In genomic region chr3:11154953-11155325, GRCh38 we compare ENCODE assay signal across 10 cellular contexts. TPM values are rescaled to one million over a fixed set of nuclear protein-coding genes. Genes with fewer than 3 reads are reported as not detected.
A peak's percentile ranks its signal among the peaks of the same experiment; 100 is the strongest.
DNase-seq lines count a peak whose midpoint lies in the region; ATAC-seq, FAIRE-seq and TF ChIP-seq lines count a peak whose summit lies in the region.
"Had no signal": no experiment of that assay in that cellular context is flagged by ENCODE, and none has a peak within 500 bp of the region (broad histone marks: within the 10 kb centered on the region; RNA-seq: fewer than 3 reads in every experiment).

No MANE protein-coding gene starts in this region.

- TSS peak; percentile 77 for BruUV-seq in endothelial cell of umbilical vein (replicated peaks; lab: Mats Ljungman, UMichigan)

- intact Hi-C loops in endothelial cell of umbilical vein (cut with micrococcal nuclease), result loop anchor here (1.0 to 5.0 kb wide), 10 partner anchors 26 to 615 kb away; no protein-coding TSS in a partner anchor
- intact Hi-C loops in activated CD4-positive, alpha-beta memory T cell treated with anti-CD3 and anti-CD28 coated beads for 36 hours (cut with micrococcal nuclease), result no loop called here

- H3K79me2 ChIP-seq in ACC112 (ENCODE audit: control insufficient read depth, insufficient read depth, low read length, unreplicated experiment) (peaks cover 41% of the 10 kb centered on the region), endothelial cell of umbilical vein (ENCODE audit: control insufficient read depth, insufficient read depth, low read length) (peaks cover 32% of the 10 kb centered on the region)

- H3K9me3 ChIP-seq in endothelial cell of umbilical vein (replicated peaks; ENCODE audit: control insufficient read depth, insufficient read depth, low read length), result no peaks in the 10 kb centered on the region

- CTCF ChIA-PET in endothelial cell of umbilical vein (lab: Charles Lee), result interaction anchor here (0.5 to 5.6 kb wide), 41 partner anchors 10 to 204 kb away, joined by 3 to 96 read pairs (median 4); partner anchors contain the start of gene ATG7
- CTCF ChIA-PET in activated CD4-positive, alpha-beta memory T cell treated with anti-CD3 and anti-CD28 coated beads for 36 hours (lab: Charles Lee), result interaction anchor here (0.6 to 4.7 kb wide), 4 partner anchors 9 to 979 kb away, joined by 3 to 33 read pairs (median 4); no protein-coding TSS in a partner anchor

- no peaks in the 10 kb centered on the region for H3K9me1 ChIP-seq in endothelial cell of umbilical vein (replicated peaks; ENCODE audit: control insufficient read depth, extremely low read depth, insufficient read depth, low read length)

- H3K27me3 ChIP-seq in ACC112 (ENCODE audit: insufficient read depth, low read length), result no peaks in the 10 kb centered on the region
- H3K27me3 ChIP-seq in endothelial cell of umbilical vein (ENCODE audit: control insufficient read depth in 2 of 2, insufficient read depth in 2 of 2, low read length in 2 of 2), result no peaks in the 10 kb centered on the region

- H3K36me3 ChIP-seq in ACC112 (ENCODE audit: insufficient read depth, low read length) (0 out of 2 replicates have a peak, but pooled peaks cover 10% of the 10 kb centered on the region), endothelial cell of umbilical vein (ENCODE audit: control insufficient read depth in 2 of 2, extremely low read depth in 1 of 2, insufficient read depth in 2 of 2, low read length in 2 of 2) (no peaks in the 10 kb centered on the region)

- peaks cover 6% of the 10 kb centered on the region for H3K4me1 Mint-ChIP-seq in nephron
- peaks cover 9% of the 10 kb centered on the region for H3K4me1 Mint-ChIP-seq in activated CD4-positive, alpha-beta memory T cell treated with anti-CD3 and anti-CD28 coated beads for 36 hours (ENCODE audit: low read depth)

- H3K27ac Mint-ChIP-seq in nephron, result no peak overlapping the region
- no peak overlapping the region for H3K27ac Mint-ChIP-seq in activated CD4-positive, alpha-beta memory T cell treated with anti-CD3 and anti-CD28 coated beads for 36 hours

- dilution Hi-C loops in endothelial cell of umbilical vein (cut with MboI; ENCODE audit: extremely low pct_ligation_motif_present, low sequenced_read_pairs), result no loop called here

- H3K27me3 Mint-ChIP-seq in nephron (ENCODE audit: low read depth), result peaks cover 71% of the 10 kb centered on the region
- H3K27me3 Mint-ChIP-seq in activated CD4-positive, alpha-beta memory T cell treated with anti-CD3 and anti-CD28 coated beads for 36 hours, result peaks cover 51% of the 10 kb centered on the region

- TF ChIP-seq POLR2A in endothelial cell of umbilical vein (IDR thresholded peaks at IDR 0.05; ENCODE audit: low read depth, low read length), result no peak

- TF ChIP-seq CTCF in endothelial cell of umbilical vein (IDR thresholded peaks at IDR 0.05; ENCODE audit: extremely low read depth in 1 of 2, insufficient read depth in 1 of 2, low read depth in 1 of 2, low read length in 2 of 2) (peak in 1 of 2 donors; percentile 10), nephron (IDR thresholded peaks at IDR 0.05; ENCODE audit: unreplicated experiment in 3 of 3) (no peak)

- H3K4me2 ChIP-seq in endothelial cell of umbilical vein (ENCODE audit: insufficient read depth, low read length), result peak overlapping the region; percentile 84

- no peaks in the 10 kb centered on the region for H3K36me3 Mint-ChIP-seq in nephron (ENCODE audit: low read depth)
- H3K36me3 Mint-ChIP-seq in activated CD4-positive, alpha-beta memory T cell treated with anti-CD3 and anti-CD28 coated beads for 36 hours, result no peaks in the 10 kb centered on the region

- peak overlapping the region; percentile 90 for H3K4me3 ChIP-seq in ACC112 (ENCODE audit: low read depth, low read length)
- H3K4me3 ChIP-seq in endothelial cell of umbilical vein (replicated peaks in 1 of 3; ENCODE audit: insufficient read depth in 1 of 3, low read depth in 1 of 3, low read length in 3 of 3), result peak overlapping the region; percentile 53 to 79 (median 78)

- H3K27ac ChIP-seq in ACC112 (ENCODE audit: low read depth, low read length) (peak overlapping the region; percentile 76), endothelial cell of umbilical vein (ENCODE audit: insufficient read depth, low read depth, low read length) (peak overlapping the region; percentile 62)

- peak; percentile 66 for DNase-seq in NCI-H69 (lab: John Stamatoyannopoulos, UW)
- DNase-seq in endothelial cell of umbilical vein (ENCODE audit: low read depth, low spot score), result no peak
- no peak for DNase-seq in stimulated activated CD8-positive, alpha-beta memory T cell treated with anti-CD3 and anti-CD28 coated beads, Interleukin-4, amount 100 ng/mL, for 48 hours
- no peak for DNase-seq in activated CD4-positive, alpha-beta memory T cell treated with anti-CD3 and anti-CD28 coated beads for 36 hours
- DNase-seq: T-helper 9 cell had no signal

- no peaks in the 10 kb centered on the region for H4K20me1 ChIP-seq in endothelial cell of umbilical vein (replicated peaks; ENCODE audit: control insufficient read depth, extremely low read depth, insufficient read depth, low read length)

- peak; percentile 12 for FAIRE-seq in endothelial cell of umbilical vein (lab: Jason Lieb, UNC)
- FAIRE-seq: islet of Langerhans had no signal

- POLR2A ChIA-PET in endothelial cell of umbilical vein (lab: Charles Lee), result interaction anchor here (0.8 to 1.0 kb wide), 2 partner anchors 40 to 46 kb away, joined by 3 read pairs; no protein-coding TSS in a partner anchor
- POLR2A ChIA-PET in activated CD4-positive, alpha-beta memory T cell treated with anti-CD3 and anti-CD28 coated beads for 36 hours (lab: Charles Lee), result no interaction called here

- H3K4me1 ChIP-seq in ACC112 (ENCODE audit: control insufficient read depth, insufficient read depth, low read length, unreplicated experiment), result peaks cover 51% of the 10 kb centered on the region
- peaks cover 13% of the 10 kb centered on the region for H3K4me1 ChIP-seq in endothelial cell of umbilical vein (ENCODE audit: control insufficient read depth, extremely low read depth, insufficient read depth, low read length)

- ATAC-seq in HG02938 (IDR thresholded peaks at IDR 0.05; ENCODE audit: unreplicated experiment), result no peak
- no peak for ATAC-seq in HG03280 (IDR thresholded peaks at IDR 0.05; ENCODE audit: unreplicated experiment)

- peak overlapping the region; percentile 48 to 50 (median 49) for H3K4me3 Mint-ChIP-seq in nephron
- H3K4me3 Mint-ChIP-seq in activated CD4-positive, alpha-beta memory T cell treated with anti-CD3 and anti-CD28 coated beads for 36 hours, result no peak overlapping the region

- H2AFZ ChIP-seq in ACC112 (ENCODE audit: low read length, unreplicated experiment) (peak overlapping the region; percentile 64), endothelial cell of umbilical vein (ENCODE audit: low read depth, low read length) (peak overlapping the region; percentile 64)

- no peaks in the 10 kb centered on the region for H3K9me3 Mint-ChIP-seq in nephron
- H3K9me3 Mint-ChIP-seq in activated CD4-positive, alpha-beta memory T cell treated with anti-CD3 and anti-CD28 coated beads for 36 hours, result no peaks in the 10 kb centered on the region

- H3K9ac ChIP-seq in endothelial cell of umbilical vein (replicated peaks; ENCODE audit: extremely low read depth, insufficient read depth, low read length), result peak overlapping the region; percentile 64

TF ChIP-seq in endothelial cell of umbilical vein, 7 proteins besides CTCF, POLR2A, EP300 and RAD21:
- TF ChIP-seq MAX (IDR thresholded peaks at IDR 0.05; ENCODE audit: insufficient read depth, insufficient read length) (no peak), MYC (IDR thresholded peaks at IDR 0.05; ENCODE audit: low read depth, low read length) (no peak), EZH2 (IDR thresholded peaks at IDR 0.05; ENCODE audit: borderline replicate concordance, low read depth, low read length, severe bottlenecking) (no peak), JUN (IDR thresholded peaks at IDR 0.05; ENCODE audit: borderline replicate concordance, insufficient read depth, insufficient read length, low read depth) (no peak), POLR2AphosphoS5 (IDR thresholded peaks at IDR 0.05; ENCODE audit: insufficient read depth, low read depth, low read length) (no peak), GATA2 (IDR thresholded peaks at IDR 0.05; ENCODE audit: insufficient read depth, insufficient read length, low read depth, low read length) (no peak), FOS (IDR thresholded peaks at IDR 0.05; ENCODE audit: borderline replicate concordance, insufficient read depth, low read length) (no peak)
TF ChIP-seq in endothelial cell of umbilical vein: peak in this region for 0.

RNA-seq across cellular contexts. Expression of gene HRH1, which starts 0.6 kb away (rescaled TPM):
- 16.2 and 22.0 TPM in 2 replicates for total RNA-seq in endothelial cell of umbilical vein
- 21.2 and 23.4 TPM in 2 replicates for polyA plus RNA-seq in endothelial cell of umbilical vein
- 13.6 and 15.2 TPM in 2 replicates for polyA plus RNA-seq in endothelial cell of umbilical vein (2011; cell fraction: cytosol; rRNA removed)
- 14.4 and 15.0 TPM in 2 replicates for polyA plus RNA-seq in endothelial cell of umbilical vein (2011; cell fraction: nucleus; rRNA removed)
- polyA plus RNA-seq in endothelial cell of umbilical vein (2012), result 13.6 and 15.6 TPM in 2 replicates
- polyA minus RNA-seq in endothelial cell of umbilical vein, result 54.7 and 62.5 TPM in 2 replicates
- polyA minus RNA-seq in endothelial cell of umbilical vein (2011; cell fraction: cytosol; rRNA and poly(A)+ RNA removed), result 4.6 TPM
- 21.1 and 24.5 TPM in 2 replicates for polyA minus RNA-seq in endothelial cell of umbilical vein (2011; cell fraction: nucleus; rRNA and poly(A)+ RNA removed)
- total RNA-seq in activated CD4-positive, alpha-beta memory T cell treated with anti-CD3 and anti-CD28 coated beads for 36 hours, result 1 to 10 TPM; 2.3 to 2.9 TPM
